In genomic region chr21:45141507-45141906, GRCh38 we compare ENCODE assay signal across 1 cellular context.
TF ChIP-seq lines count a peak whose summit lies in the region.

No MANE protein-coding gene starts in this region.

TF ChIP-seq in K562, 482 proteins besides CTCF, POLR2A, EP300 and RAD21 (continued from another document):
- 0 out of 2 replicates have a peak, but pooled peaks have one; percentile 19 for TF ChIP-seq ZFP91 (CRISPR knock-in tag; IDR thresholded peaks at IDR 0.05)
